1 cellular context compared by ENCODE assay signal in the genomic region with DNA sequence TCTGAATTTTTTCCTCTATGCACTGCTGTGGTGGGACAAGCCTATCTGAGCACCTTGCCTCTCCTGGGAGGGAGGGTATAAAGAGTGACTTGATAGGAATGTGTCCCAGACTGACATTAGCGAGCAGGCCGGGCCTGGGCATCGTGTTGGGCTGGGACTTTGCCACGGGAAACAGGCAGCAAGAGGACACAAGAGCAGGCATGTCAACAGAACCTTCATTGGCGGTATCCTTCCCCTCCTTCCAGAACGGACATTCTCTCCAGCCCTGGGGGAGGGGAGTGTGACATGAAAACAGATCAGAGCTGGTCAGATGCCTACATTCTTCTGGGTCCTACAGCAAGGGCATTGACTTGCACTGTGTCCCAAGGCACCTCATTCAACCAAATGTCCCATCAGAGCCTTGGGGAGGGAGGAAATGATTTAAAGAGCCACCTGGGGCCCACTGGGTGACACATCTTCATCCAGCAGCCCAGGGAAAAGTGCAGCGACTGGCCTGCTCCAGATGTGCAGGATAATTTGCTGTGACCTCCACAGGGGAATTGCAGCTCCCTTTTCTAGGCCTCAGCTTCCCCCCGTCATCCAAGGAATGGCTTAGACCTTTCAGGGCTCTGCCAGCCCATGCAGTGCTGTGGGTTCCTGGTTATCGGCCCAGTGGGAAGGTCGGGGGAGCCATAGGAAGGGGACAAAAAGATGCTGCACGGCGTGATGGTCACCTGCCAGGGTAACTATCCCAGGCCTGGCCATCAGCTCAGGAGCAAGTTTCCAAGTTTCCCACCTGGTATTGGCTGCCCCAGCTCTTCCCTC.
TF ChIP-seq lines count a peak whose summit lies in the region.

No MANE protein-coding gene starts in this region.

TF ChIP-seq in HepG2, 621 proteins besides CTCF, POLR2A, EP300 and RAD21 (continues in another document):
- TF ChIP-seq, protein P1, sequence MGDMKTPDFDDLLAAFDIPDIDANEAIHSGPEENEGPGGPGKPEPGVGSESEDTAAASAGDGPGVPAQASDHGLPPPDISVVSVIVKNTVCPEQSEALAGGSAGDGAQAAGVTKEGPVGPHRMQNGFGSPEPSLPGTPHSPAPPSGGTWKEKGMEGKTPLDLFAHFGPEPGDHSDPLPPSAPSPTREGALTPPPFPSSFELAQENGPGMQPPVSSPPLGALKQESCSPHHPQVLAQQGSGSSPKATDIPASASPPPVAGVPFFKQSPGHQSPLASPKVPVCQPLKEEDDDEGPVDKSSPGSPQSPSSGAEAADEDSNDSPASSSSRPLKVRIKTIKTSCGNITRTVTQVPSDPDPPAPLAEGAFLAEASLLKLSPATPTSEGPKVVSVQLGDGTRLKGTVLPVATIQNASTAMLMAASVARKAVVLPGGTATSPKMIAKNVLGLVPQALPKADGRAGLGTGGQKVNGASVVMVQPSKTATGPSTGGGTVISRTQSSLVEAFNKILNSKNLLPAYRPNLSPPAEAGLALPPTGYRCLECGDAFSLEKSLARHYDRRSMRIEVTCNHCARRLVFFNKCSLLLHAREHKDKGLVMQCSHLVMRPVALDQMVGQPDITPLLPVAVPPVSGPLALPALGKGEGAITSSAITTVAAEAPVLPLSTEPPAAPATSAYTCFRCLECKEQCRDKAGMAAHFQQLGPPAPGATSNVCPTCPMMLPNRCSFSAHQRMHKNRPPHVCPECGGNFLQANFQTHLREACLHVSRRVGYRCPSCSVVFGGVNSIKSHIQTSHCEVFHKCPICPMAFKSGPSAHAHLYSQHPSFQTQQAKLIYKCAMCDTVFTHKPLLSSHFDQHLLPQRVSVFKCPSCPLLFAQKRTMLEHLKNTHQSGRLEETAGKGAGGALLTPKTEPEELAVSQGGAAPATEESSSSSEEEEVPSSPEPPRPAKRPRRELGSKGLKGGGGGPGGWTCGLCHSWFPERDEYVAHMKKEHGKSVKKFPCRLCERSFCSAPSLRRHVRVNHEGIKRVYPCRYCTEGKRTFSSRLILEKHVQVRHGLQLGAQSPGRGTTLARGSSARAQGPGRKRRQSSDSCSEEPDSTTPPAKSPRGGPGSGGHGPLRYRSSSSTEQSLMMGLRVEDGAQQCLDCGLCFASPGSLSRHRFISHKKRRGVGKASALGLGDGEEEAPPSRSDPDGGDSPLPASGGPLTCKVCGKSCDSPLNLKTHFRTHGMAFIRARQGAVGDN (CRISPR knock-in tag; IDR thresholded peaks at IDR 0.05), result peak; percentile 91
- TF ChIP-seq, protein P2, sequence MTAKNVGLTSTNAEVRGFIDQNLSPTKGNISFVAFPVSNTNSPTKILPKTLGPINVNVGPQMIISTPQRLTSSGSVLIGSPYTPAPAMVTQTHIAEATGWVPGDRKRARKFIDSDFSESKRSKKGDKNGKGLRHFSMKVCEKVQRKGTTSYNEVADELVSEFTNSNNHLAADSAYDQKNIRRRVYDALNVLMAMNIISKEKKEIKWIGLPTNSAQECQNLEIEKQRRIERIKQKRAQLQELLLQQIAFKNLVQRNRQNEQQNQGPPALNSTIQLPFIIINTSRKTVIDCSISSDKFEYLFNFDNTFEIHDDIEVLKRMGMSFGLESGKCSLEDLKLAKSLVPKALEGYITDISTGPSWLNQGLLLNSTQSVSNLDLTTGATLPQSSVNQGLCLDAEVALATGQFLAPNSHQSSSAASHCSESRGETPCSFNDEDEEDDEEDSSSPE (CRISPR knock-in tag; IDR thresholded peaks at IDR 0.05), result no peak
- TF ChIP-seq KLF16 (CRISPR knock-in tag; IDR thresholded peaks at IDR 0.05), result no peak
- TF ChIP-seq ZNF484 (CRISPR knock-in tag; IDR thresholded peaks at IDR 0.05; ENCODE audit: borderline replicate concordance, low read depth), result no peak
- TF ChIP-seq, protein P3, sequence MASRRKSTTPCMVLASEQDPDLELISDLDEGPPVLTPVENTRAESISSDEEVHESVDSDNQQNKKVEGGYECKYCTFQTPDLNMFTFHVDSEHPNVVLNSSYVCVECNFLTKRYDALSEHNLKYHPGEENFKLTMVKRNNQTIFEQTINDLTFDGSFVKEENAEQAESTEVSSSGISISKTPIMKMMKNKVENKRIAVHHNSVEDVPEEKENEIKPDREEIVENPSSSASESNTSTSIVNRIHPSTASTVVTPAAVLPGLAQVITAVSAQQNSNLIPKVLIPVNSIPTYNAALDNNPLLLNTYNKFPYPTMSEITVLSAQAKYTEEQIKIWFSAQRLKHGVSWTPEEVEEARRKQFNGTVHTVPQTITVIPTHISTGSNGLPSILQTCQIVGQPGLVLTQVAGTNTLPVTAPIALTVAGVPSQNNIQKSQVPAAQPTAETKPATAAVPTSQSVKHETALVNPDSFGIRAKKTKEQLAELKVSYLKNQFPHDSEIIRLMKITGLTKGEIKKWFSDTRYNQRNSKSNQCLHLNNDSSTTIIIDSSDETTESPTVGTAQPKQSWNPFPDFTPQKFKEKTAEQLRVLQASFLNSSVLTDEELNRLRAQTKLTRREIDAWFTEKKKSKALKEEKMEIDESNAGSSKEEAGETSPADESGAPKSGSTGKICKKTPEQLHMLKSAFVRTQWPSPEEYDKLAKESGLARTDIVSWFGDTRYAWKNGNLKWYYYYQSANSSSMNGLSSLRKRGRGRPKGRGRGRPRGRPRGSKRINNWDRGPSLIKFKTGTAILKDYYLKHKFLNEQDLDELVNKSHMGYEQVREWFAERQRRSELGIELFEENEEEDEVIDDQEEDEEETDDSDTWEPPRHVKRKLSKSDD (CRISPR knock-in tag; IDR thresholded peaks at IDR 0.05; ENCODE audit: low read depth), result no peak
- peak; percentile 59; the same call in 1 of the 2 replicates for TF ChIP-seq ERF (CRISPR knock-in tag; IDR thresholded peaks at IDR 0.05)
- TF ChIP-seq, protein P4, sequence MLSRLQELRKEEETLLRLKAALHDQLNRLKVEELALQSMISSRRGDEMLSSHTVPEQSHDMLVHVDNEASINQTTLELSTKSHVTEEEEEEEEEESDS (CRISPR knock-in tag; IDR thresholded peaks at IDR 0.05; ENCODE audit: borderline replicate concordance), result no peak
- 0 out of 2 replicates have a peak, but pooled peaks have one; percentile 23 for TF ChIP-seq ELF3 (CRISPR knock-in tag; IDR thresholded peaks at IDR 0.05)
- peak; percentile 63 for TF ChIP-seq MED1 (CRISPR knock-in tag; IDR thresholded peaks at IDR 0.05)
- TF ChIP-seq HDAC6 (IDR thresholded peaks at IDR 0.05; ENCODE audit: low read depth, low read length), result no peak
- TF ChIP-seq FOXK2 (IDR thresholded peaks at IDR 0.05), result 0 out of 2 replicates have a peak, but pooled peaks have one; percentile 5
- TF ChIP-seq RELA (CRISPR knock-in tag; IDR thresholded peaks at IDR 0.05), result no peak
- TF ChIP-seq, protein P5, sequence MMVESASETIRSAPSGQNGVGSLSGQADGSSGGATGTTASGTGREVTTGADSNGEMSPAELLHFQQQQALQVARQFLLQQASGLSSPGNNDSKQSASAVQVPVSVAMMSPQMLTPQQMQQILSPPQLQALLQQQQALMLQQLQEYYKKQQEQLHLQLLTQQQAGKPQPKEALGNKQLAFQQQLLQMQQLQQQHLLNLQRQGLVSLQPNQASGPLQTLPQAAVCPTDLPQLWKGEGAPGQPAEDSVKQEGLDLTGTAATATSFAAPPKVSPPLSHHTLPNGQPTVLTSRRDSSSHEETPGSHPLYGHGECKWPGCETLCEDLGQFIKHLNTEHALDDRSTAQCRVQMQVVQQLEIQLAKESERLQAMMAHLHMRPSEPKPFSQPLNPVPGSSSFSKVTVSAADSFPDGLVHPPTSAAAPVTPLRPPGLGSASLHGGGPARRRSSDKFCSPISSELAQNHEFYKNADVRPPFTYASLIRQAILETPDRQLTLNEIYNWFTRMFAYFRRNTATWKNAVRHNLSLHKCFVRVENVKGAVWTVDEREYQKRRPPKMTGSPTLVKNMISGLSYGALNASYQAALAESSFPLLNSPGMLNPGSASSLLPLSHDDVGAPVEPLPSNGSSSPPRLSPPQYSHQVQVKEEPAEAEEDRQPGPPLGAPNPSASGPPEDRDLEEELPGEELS (CRISPR knock-in tag; IDR thresholded peaks at IDR 0.05), result peak; percentile 42
- TF ChIP-seq, protein P6, sequence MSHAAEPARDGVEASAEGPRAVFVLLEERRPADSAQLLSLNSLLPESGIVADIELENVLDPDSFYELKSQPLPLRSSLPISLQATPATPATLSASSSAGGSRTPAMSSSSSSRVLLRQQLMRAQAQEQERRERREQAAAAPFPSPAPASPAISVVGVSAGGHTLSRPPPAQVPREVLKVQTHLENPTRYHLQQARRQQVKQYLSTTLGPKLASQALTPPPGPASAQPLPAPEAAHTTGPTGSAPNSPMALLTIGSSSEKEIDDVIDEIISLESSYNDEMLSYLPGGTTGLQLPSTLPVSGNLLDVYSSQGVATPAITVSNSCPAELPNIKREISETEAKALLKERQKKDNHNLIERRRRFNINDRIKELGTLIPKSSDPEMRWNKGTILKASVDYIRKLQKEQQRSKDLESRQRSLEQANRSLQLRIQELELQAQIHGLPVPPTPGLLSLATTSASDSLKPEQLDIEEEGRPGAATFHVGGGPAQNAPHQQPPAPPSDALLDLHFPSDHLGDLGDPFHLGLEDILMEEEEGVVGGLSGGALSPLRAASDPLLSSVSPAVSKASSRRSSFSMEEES (CRISPR knock-in tag; IDR thresholded peaks at IDR 0.05), result peak; percentile 43; the same call in 1 of the 2 replicates
- TF ChIP-seq SRY (CRISPR knock-in tag; IDR thresholded peaks at IDR 0.05), result no peak
- peak; percentile 45 for TF ChIP-seq SKI (IDR thresholded peaks at IDR 0.05; ENCODE audit: partially characterized antibody)
- TF ChIP-seq, protein P7, sequence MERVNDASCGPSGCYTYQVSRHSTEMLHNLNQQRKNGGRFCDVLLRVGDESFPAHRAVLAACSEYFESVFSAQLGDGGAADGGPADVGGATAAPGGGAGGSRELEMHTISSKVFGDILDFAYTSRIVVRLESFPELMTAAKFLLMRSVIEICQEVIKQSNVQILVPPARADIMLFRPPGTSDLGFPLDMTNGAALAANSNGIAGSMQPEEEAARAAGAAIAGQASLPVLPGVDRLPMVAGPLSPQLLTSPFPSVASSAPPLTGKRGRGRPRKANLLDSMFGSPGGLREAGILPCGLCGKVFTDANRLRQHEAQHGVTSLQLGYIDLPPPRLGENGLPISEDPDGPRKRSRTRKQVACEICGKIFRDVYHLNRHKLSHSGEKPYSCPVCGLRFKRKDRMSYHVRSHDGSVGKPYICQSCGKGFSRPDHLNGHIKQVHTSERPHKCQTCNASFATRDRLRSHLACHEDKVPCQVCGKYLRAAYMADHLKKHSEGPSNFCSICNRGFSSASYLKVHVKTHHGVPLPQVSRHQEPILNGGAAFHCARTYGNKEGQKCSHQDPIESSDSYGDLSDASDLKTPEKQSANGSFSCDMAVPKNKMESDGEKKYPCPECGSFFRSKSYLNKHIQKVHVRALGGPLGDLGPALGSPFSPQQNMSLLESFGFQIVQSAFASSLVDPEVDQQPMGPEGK (CRISPR knock-in tag; IDR thresholded peaks at IDR 0.05), result peak; percentile 52; the same call in 1 of the 2 replicates
- peak; percentile 68 for TF ChIP-seq RXRB (CRISPR knock-in tag; IDR thresholded peaks at IDR 0.05; ENCODE audit: borderline replicate concordance)
- no peak for TF ChIP-seq KLF6 (CRISPR knock-in tag; IDR thresholded peaks at IDR 0.05)
- TF ChIP-seq, protein P8, sequence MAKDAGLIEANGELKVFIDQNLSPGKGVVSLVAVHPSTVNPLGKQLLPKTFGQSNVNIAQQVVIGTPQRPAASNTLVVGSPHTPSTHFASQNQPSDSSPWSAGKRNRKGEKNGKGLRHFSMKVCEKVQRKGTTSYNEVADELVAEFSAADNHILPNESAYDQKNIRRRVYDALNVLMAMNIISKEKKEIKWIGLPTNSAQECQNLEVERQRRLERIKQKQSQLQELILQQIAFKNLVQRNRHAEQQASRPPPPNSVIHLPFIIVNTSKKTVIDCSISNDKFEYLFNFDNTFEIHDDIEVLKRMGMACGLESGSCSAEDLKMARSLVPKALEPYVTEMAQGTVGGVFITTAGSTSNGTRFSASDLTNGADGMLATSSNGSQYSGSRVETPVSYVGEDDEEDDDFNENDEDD (CRISPR knock-in tag; IDR thresholded peaks at IDR 0.05; ENCODE audit: borderline replicate concordance), result peak; percentile 34; the same call in 1 of the 2 replicates
- TF ChIP-seq, protein P9, sequence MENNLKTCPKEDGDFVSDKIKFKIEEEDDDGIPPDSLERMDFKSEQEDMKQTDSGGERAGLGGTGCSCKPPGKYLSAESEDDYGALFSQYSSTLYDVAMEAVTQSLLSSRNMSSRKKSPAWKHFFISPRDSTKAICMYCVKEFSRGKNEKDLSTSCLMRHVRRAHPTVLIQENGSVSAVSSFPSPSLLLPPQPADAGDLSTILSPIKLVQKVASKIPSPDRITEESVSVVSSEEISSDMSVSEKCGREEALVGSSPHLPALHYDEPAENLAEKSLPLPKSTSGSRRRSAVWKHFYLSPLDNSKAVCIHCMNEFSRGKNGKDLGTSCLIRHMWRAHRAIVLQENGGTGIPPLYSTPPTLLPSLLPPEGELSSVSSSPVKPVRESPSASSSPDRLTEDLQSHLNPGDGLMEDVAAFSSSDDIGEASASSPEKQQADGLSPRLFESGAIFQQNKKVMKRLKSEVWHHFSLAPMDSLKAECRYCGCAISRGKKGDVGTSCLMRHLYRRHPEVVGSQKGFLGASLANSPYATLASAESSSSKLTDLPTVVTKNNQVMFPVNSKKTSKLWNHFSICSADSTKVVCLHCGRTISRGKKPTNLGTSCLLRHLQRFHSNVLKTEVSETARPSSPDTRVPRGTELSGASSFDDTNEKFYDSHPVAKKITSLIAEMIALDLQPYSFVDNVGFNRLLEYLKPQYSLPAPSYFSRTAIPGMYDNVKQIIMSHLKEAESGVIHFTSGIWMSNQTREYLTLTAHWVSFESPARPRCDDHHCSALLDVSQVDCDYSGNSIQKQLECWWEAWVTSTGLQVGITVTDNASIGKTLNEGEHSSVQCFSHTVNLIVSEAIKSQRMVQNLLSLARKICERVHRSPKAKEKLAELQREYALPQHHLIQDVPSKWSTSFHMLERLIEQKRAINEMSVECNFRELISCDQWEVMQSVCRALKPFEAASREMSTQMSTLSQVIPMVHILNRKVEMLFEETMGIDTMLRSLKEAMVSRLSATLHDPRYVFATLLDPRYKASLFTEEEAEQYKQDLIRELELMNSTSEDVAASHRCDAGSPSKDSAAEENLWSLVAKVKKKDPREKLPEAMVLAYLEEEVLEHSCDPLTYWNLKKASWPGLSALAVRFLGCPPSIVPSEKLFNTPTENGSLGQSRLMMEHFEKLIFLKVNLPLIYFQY (CRISPR knock-in tag; IDR thresholded peaks at IDR 0.05; ENCODE audit: borderline replicate concordance), result 0 out of 2 replicates have a peak, but pooled peaks have one; percentile 43
- no peak for TF ChIP-seq ZNF776 (CRISPR knock-in tag; IDR thresholded peaks at IDR 0.05)
- no peak for TF ChIP-seq ZFP36L2 (CRISPR knock-in tag; IDR thresholded peaks at IDR 0.05)
- TF ChIP-seq, protein P10, sequence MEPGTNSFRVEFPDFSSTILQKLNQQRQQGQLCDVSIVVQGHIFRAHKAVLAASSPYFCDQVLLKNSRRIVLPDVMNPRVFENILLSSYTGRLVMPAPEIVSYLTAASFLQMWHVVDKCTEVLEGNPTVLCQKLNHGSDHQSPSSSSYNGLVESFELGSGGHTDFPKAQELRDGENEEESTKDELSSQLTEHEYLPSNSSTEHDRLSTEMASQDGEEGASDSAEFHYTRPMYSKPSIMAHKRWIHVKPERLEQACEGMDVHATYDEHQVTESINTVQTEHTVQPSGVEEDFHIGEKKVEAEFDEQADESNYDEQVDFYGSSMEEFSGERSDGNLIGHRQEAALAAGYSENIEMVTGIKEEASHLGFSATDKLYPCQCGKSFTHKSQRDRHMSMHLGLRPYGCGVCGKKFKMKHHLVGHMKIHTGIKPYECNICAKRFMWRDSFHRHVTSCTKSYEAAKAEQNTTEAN (CRISPR knock-in tag; conservative IDR thresholded peaks at IDR 0.05), result 0 out of 2 replicates have a peak, but pooled peaks have one; percentile 23
- TF ChIP-seq HOXA3 (CRISPR knock-in tag; IDR thresholded peaks at IDR 0.05), result peak; percentile 47; the same call in 1 of the 2 replicates
- TF ChIP-seq TEAD3 (CRISPR knock-in tag; optimal IDR thresholded peaks at IDR 0.05; ENCODE audit: borderline replicate concordance), result peak; percentile 89
